Comparison of ENCODE assay signal across 25 cellular contexts in the genomic region with DNA sequence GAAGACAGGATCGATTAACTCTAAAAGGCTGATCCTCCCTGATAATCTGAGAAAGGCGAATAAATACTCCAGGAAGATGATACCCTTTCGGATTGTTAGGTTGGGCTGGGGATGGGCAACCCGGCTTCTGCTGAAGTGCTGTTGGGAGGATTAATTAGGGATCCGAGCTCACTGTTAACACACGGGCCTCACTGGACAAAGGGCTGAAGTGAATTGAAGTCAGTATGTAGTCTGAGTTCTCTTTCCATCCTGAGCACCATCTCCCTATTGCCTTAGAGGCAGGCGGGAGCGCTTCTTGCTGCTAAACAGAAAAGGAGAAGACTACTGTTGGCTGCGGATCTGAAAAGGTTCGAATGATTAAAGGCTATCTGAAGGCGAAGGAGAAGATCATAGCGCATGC. TPM values are rescaled to one million over a fixed set of nuclear protein-coding genes. Genes with fewer than 3 reads are reported as not detected.
DNase-seq lines count a peak whose midpoint lies in the region; ATAC-seq and TF ChIP-seq lines count a peak whose summit lies in the region.
"Had no signal": no experiment of that assay in that cellular context is flagged by ENCODE, and none has a peak within 500 bp of the region (broad histone marks: within the 10 kb centered on the region; RNA-seq: fewer than 3 reads in every experiment).

No MANE protein-coding gene starts in this region.

- H3K27ac Mint-ChIP-seq in brain = peak overlapping the region in 1 of 5 experiments; percentile 42
- no peak overlapping the region for H3K27ac Mint-ChIP-seq in CD4-positive, alpha-beta memory T cell
- H3K27ac Mint-ChIP-seq: activated B cell treated with CpG ODN at 0.5 μM for 24 hours; CD8-positive, alpha-beta memory T cell; stimulated activated naive CD8-positive, alpha-beta T cell treated with anti-CD3 and anti-CD28 coated beads, Interleukin-15, Interleukin-2, amounts not matched to agents 100 ng/mL and 50 ng/mL, for 24 hours had no signal

- H3K9me3 ChIP-seq in HUES64 (ENCODE audit: insufficient read depth, low read depth, low read length) (no peaks in the 10 kb centered on the region), iPS-18a (ENCODE audit: control insufficient read depth, low read depth, low read length) (no peaks in the 10 kb centered on the region)
- no peaks in the 10 kb centered on the region for H3K9me3 ChIP-seq in CD4-positive, alpha-beta memory T cell (ENCODE audit: control insufficient read depth in 1 of 2, low read length in 2 of 2)
- H3K9me3 ChIP-seq: body of pancreas, tibial artery had no signal

- H3K27me3 ChIP-seq in HUES64 (ENCODE audit: insufficient read depth, low read length) = no peaks in the 10 kb centered on the region
- H3K27me3 ChIP-seq in iPS-18a (ENCODE audit: control insufficient read depth, insufficient read depth, low read length) = no peaks in the 10 kb centered on the region
- no peaks in the 10 kb centered on the region for H3K27me3 ChIP-seq in CD4-positive, alpha-beta memory T cell (ENCODE audit: insufficient read depth, low read length)
- H3K27me3 ChIP-seq in foreskin keratinocyte = no peaks in the 10 kb centered on the region
- H3K27me3 ChIP-seq: body of pancreas, tibial artery had no signal

- peaks cover 19% of the 10 kb centered on the region for H3K4me1 Mint-ChIP-seq in brain
- peaks cover 0 to 5% (median 2%) of the 10 kb centered on the region in 4 donors for H3K4me1 Mint-ChIP-seq in CD4-positive, alpha-beta memory T cell
- H3K4me1 Mint-ChIP-seq: activated B cell treated with CpG ODN at 0.5 μM for 24 hours had no signal

- H3K4me3 Mint-ChIP-seq in brain = peak overlapping the region; percentile 52 to 73 (median 64)
- H3K4me3 Mint-ChIP-seq in CD4-positive, alpha-beta memory T cell = no peak overlapping the region
- H3K4me3 Mint-ChIP-seq: activated B cell treated with CpG ODN at 0.5 μM for 24 hours; CD8-positive, alpha-beta memory T cell; stimulated activated naive CD8-positive, alpha-beta T cell treated with anti-CD3 and anti-CD28 coated beads, Interleukin-15, Interleukin-2, amounts not matched to agents 100 ng/mL and 50 ng/mL, for 24 hours had no signal

- H3K36me3 ChIP-seq in HUES64 (ENCODE audit: insufficient read depth, low read length) (no peaks in the 10 kb centered on the region), iPS-18a (ENCODE audit: control insufficient read depth, low read depth, low read length) (no peaks in the 10 kb centered on the region)
- no peaks in the 10 kb centered on the region for H3K36me3 ChIP-seq in CD4-positive, alpha-beta memory T cell (ENCODE audit: insufficient read depth, low read length)
- H3K36me3 ChIP-seq: tibial artery had no signal

- TF ChIP-seq CTCF in brain (conservative IDR thresholded peaks at IDR 0.05) = no peak
- TF ChIP-seq CTCF in foreskin keratinocyte (conservative IDR thresholded peaks at IDR 0.05) = no peak

- H3K9ac ChIP-seq in HUES64 (ENCODE audit: low read depth, low read length) (no peak overlapping the region), iPS-18a (ENCODE audit: low read length) (no peak overlapping the region)

- WGBS in HUES64 = 90% methylated on average over 12 of the region's 12 CpGs

- H3K4me3 ChIP-seq in HUES64 (ENCODE audit: low read length) (peak overlapping the region; percentile 34), iPS-18a (ENCODE audit: low read length) (peak overlapping the region; percentile 49)
- no peak overlapping the region for H3K4me3 ChIP-seq in CD4-positive, alpha-beta memory T cell (ENCODE audit: low read length in 2 of 2)
- H3K4me3 ChIP-seq: body of pancreas, GM12878, tibial artery had no signal

- H3K4me1 ChIP-seq in HUES64 (ENCODE audit: insufficient read depth, low read length) (no peaks in the 10 kb centered on the region; the same call in 1 of the 2 replicates), iPS-18a (ENCODE audit: control insufficient read depth, low read depth, low read length) (peaks cover 3% of the 10 kb centered on the region), foreskin keratinocyte (no peaks in the 10 kb centered on the region)
- H3K4me1 ChIP-seq in CD4-positive, alpha-beta memory T cell (ENCODE audit: insufficient read depth, low read length) = no peaks in the 10 kb centered on the region
- H3K4me1 ChIP-seq: body of pancreas had no signal

- no peaks in the 10 kb centered on the region for H3K36me3 Mint-ChIP-seq in brain
- H3K36me3 Mint-ChIP-seq in CD4-positive, alpha-beta memory T cell = no peaks in the 10 kb centered on the region

- DNase-seq in retina = peak; percentile 53
- no peak for DNase-seq in CD4-positive, alpha-beta memory T cell
- DNase-seq in foreskin keratinocyte = no peak
- DNase-seq: activated B cell treated with CpG ODN at 0.5 μM for 24 hours; activated CD4-positive, alpha-beta T cell treated with anti-CD3 and anti-CD28 coated beads, Interleukin-2, amount 50 U/mL, for 4 hours; activated CD8-positive, alpha-beta memory T cell treated with anti-CD3 and anti-CD28 coated beads, Interleukin-2, amount 50 U/mL, for 4 hours; activated effector memory CD4-positive, alpha-beta T cell treated with Interleukin-2 at 50 U/mL for 16 hours; CD8-positive, alpha-beta memory T cell; DMS153; left ventricle myocardium superior; midbrain; NCI-H1105 treated with DMSO at 0.1 percent for 48 hours; NCI-H2107; NCI-H524; stimulated activated CD4-positive, alpha-beta T cell treated with anti-CD3 and anti-CD28 coated beads, Interleukin-12 subunit alpha, Interleukin-12 subunit beta, amount 100 ng/mL, for 4 hours; tibial artery had no signal

- intact Hi-C loops in CD4-positive, alpha-beta memory T cell (cut with micrococcal nuclease) = no loop called here

- peaks cover 0 to 3% (median 0%) of the 10 kb centered on the region in 5 experiments for H3K9me3 Mint-ChIP-seq in brain
- H3K9me3 Mint-ChIP-seq in CD4-positive, alpha-beta memory T cell = no peaks in the 10 kb centered on the region
- H3K9me3 Mint-ChIP-seq: activated B cell treated with CpG ODN at 0.5 μM for 24 hours; CD8-positive, alpha-beta memory T cell; stimulated activated naive CD8-positive, alpha-beta T cell treated with anti-CD3 and anti-CD28 coated beads, Interleukin-15, Interleukin-2, amounts not matched to agents 100 ng/mL and 50 ng/mL, for 24 hours had no signal

- ATAC-seq in GM21786 (IDR thresholded peaks at IDR 0.05; ENCODE audit: unreplicated experiment) (no peak), foreskin keratinocyte (no peak)
- ATAC-seq: body of pancreas, GM12878, HepG2, left ventricle myocardium superior, SK-N-SH treated with all-trans-retinoic acid at 6 μM for 48 hours had no signal

- POLR2A ChIA-PET in CD4-positive, alpha-beta memory T cell (lab: Charles Lee; ENCODE audit: partially characterized antibody) = no interaction called here

- H3K27ac ChIP-seq in HUES64 (ENCODE audit: low read depth, low read length) (no peak overlapping the region), iPS-18a (ENCODE audit: low read length) (no peak overlapping the region), foreskin keratinocyte (no peak overlapping the region)
- no peak overlapping the region for H3K27ac ChIP-seq in CD4-positive, alpha-beta memory T cell (ENCODE audit: low read depth, low read length)
- H3K27ac ChIP-seq: body of pancreas, tibial artery had no signal

- CTCF ChIA-PET in CD4-positive, alpha-beta memory T cell (lab: Charles Lee; ENCODE audit: partially characterized antibody) = no interaction called here

- peaks cover 24% of the 10 kb centered on the region for H3K27me3 Mint-ChIP-seq in brain
- peaks cover 0 to 15% of the 10 kb centered on the region in 2 donors for H3K27me3 Mint-ChIP-seq in CD4-positive, alpha-beta memory T cell

RNA-seq across cellular contexts. Expression of a gene that starts 22.6 kb away (rescaled TPM):
- 251 TPM for polyA plus RNA-seq in HUES64 (2013, experiment 1 of 2)
- polyA plus RNA-seq in HUES64 (2013, experiment 2 of 2) = 275 TPM
- polyA plus RNA-seq in brain (ENCODE audit: insufficient read depth, low read depth, low replicate concordance) (374 TPM), foreskin keratinocyte (213 and 226 TPM in 2 replicates)
- 100 to 1,000 TPM; 105 to 110 TPM for total RNA-seq in CD4-positive, alpha-beta memory T cell
- polyA plus RNA-seq in CD4-positive, alpha-beta memory T cell = 10 to 100 TPM; 78.7 to 79.9 TPM
- total RNA-seq in foreskin keratinocyte = 375 and 426 TPM in 2 replicates

RNA-seq across cellular contexts. Expression of a gene that starts 35.1 kb away (rescaled TPM):
- 4.8 TPM for polyA plus RNA-seq in HUES64 (2013, experiment 1 of 2)
- 4.8 TPM for polyA plus RNA-seq in HUES64 (2013, experiment 2 of 2)
- 28.5 TPM for polyA plus RNA-seq in brain (ENCODE audit: insufficient read depth, low read depth, low replicate concordance)
- total RNA-seq in CD4-positive, alpha-beta memory T cell = 10 to 100 TPM; 10.6 to 11.1 TPM
- 10 to 100 TPM; 10.1 to 18.4 TPM for polyA plus RNA-seq in CD4-positive, alpha-beta memory T cell
- 12.6 and 13.4 TPM in 2 replicates for total RNA-seq in foreskin keratinocyte
- 11.6 and 13.9 TPM in 2 replicates for polyA plus RNA-seq in foreskin keratinocyte

RNA-seq across cellular contexts. Expression of a gene that starts 46.8 kb away (rescaled TPM):
- 0.50 TPM for polyA plus RNA-seq in HUES64 (2013, experiment 1 of 2)
- polyA plus RNA-seq in HUES64 (2013, experiment 2 of 2) = 0.95 TPM
- polyA plus RNA-seq in brain (ENCODE audit: insufficient read depth, low read depth, low replicate concordance) = 1.2 TPM
- not detected for total RNA-seq in CD4-positive, alpha-beta memory T cell
- under 1 TPM in 1 of 2 donors, not detected in 1; 0.39 TPM for polyA plus RNA-seq in CD4-positive, alpha-beta memory T cell
- not detected in 2 replicates for total RNA-seq in foreskin keratinocyte
- not detected in 2 replicates for polyA plus RNA-seq in foreskin keratinocyte
- total RNA-seq: activated B cell treated with CpG ODN at 0.5 μM for 24 hours; body of pancreas; CD8-positive, alpha-beta memory T cell; GM12878; HepG2; left ventricle myocardium superior had no signal
- polyA plus RNA-seq: CD8-positive, alpha-beta memory T cell had no signal

RNA-seq across cellular contexts. Expression of a gene that starts 56.2 kb away (rescaled TPM):
- 9.4 TPM for polyA plus RNA-seq in HUES64 (2013, experiment 1 of 2)
- polyA plus RNA-seq in HUES64 (2013, experiment 2 of 2) = 10.6 TPM
- polyA plus RNA-seq in brain (ENCODE audit: insufficient read depth, low read depth, low replicate concordance) (111 TPM), foreskin keratinocyte (60.8 and 67.7 TPM in 2 replicates)
- total RNA-seq in CD4-positive, alpha-beta memory T cell = 1 to 10 TPM; 5.7 to 7.7 TPM
- 1 to 10 TPM; 3.8 to 6.7 TPM for polyA plus RNA-seq in CD4-positive, alpha-beta memory T cell
- 31.7 and 46.4 TPM in 2 replicates for total RNA-seq in foreskin keratinocyte

Comparison
In these comparisons a context has a peak if more than half of its experiments do, and no peak if none do; other contexts are left out.
1. H3K4me3 ChIP-seq: peak in HUES64 (single experiment) and iPS-18a (single experiment); none in CD4-positive, alpha-beta memory T cell (0 of 2).
2. H3K4me3 Mint-ChIP-seq: peak in brain (5 of 5); none in CD4-positive, alpha-beta memory T cell (0 of 8).